ENCODE assay signal across 37 cellular contexts in the genomic region with DNA sequence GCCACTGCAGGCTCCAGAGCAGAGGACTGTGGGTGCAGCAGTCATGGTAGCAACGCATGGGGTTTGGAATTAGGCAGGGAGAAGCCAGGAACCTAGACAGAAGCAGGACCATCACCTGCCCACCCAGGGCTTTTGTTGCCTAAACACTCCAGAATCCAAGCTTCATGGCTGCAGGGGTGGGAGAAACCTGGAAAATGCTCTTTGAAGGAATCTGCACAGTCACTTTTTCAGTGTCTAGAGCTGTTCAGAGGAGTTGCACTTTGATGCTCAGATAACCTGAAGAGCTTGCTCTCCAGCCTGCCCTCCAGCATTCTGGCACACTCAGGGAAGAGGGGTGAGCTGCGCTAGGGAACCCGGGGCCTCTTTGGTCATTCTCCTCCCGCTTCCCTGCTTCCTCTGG. TPM values are rescaled to one million over a fixed set of nuclear protein-coding genes. Genes with fewer than 3 reads are reported as not detected.
"Had no signal": no experiment of that assay in that cellular context is flagged by ENCODE, and none has a peak within 500 bp of the region (broad histone marks: within the 10 kb centered on the region; RNA-seq: fewer than 3 reads in every experiment).

No MANE protein-coding gene starts in this region.

- H3K4me3 Mint-ChIP-seq: activated B cell treated with CpG ODN at 0.5 μM for 24 hours; activated CD8-positive, alpha-beta T cell treated with anti-CD3 and anti-CD28 coated beads for 36 hours; activated naive CD8-positive, alpha-beta T cell treated with anti-CD3 and anti-CD28 coated beads for 36 hours; activated T-cell treated with anti-CD3 and anti-CD28 coated beads, Interleukin-2, amount 50 U/mL, for 72 hours; activated T-helper 17 cell treated with anti-CD3 and anti-CD28 coated beads, Interleukin-2, amount 50 U/mL, for 72 hours had no signal

- H3K27me3 Mint-ChIP-seq: activated B cell treated with CpG ODN at 0.5 μM for 24 hours; activated CD8-positive, alpha-beta T cell treated with anti-CD3 and anti-CD28 coated beads for 36 hours; activated naive CD8-positive, alpha-beta T cell treated with anti-CD3 and anti-CD28 coated beads for 36 hours; activated T-helper 17 cell treated with anti-CD3 and anti-CD28 coated beads, Interleukin-2, amount 50 U/mL, for 72 hours had no signal

- ATAC-seq: activated CD8-positive, alpha-beta T cell treated with anti-CD3 and anti-CD28 coated beads for 36 hours; activated T-cell treated with anti-CD3 and anti-CD28 coated beads, Interleukin-2, amount 50 U/mL, for 72 hours; activated T-helper 17 cell treated with anti-CD3 and anti-CD28 coated beads, Interleukin-2, amount 50 U/mL, for 72 hours; PC-3; Right ventricle myocardium inferior had no signal

- DNase-seq: activated B cell treated with CpG ODN at 0.5 μM for 24 hours; activated CD4-positive, alpha-beta T cell treated with anti-CD3 and anti-CD28 coated beads for 4 hours; activated CD4-positive, alpha-beta T cell treated with anti-CD3 and anti-CD28 coated beads, Interleukin-2, amount 50 U/mL, for 1 hour; activated CD4-positive, CD25-positive, alpha-beta regulatory T cell treated with anti-CD3 and anti-CD28 coated beads, Interleukin-2, amount 50 U/mL, for 72 hours; activated CD8-positive, alpha-beta T cell treated with anti-CD3 and anti-CD28 coated beads for 36 hours; activated effector memory CD4-positive, alpha-beta T cell treated with anti-CD3 and anti-CD28 coated beads, Interleukin-2, amount 50 U/mL, for 16 hours; activated naive CD4-positive, alpha-beta T cell; activated naive CD4-positive, alpha-beta T cell treated with anti-CD3 and anti-CD28 coated beads, Interleukin-2, amount 50 U/mL, for 16 hours; activated naive CD8-positive, alpha-beta T cell treated with anti-CD3 and anti-CD28 coated beads for 36 hours; activated T-cell treated with anti-CD3 and anti-CD28 coated beads, Interleukin-2, amount 50 U/mL, for 1 hour; activated T-cell treated with anti-CD3 and anti-CD28 coated beads, Interleukin-2, amount 50 U/mL, for 72 hours; amniotic stem cell; MM.1S; MV-4-11; NCI-H1092; NCI-H1436 treated with DMSO at 0.1 percent for 48 hours; NCI-H1694 treated with DMSO at 0.1 percent for 48 hours; NCI-H2029; NCI-H510A; NCI-H526; NCI-H748 treated with DMSO at 0.1 percent for 48 hours; NK-92 treated with Interleukin-12 subunit alpha and Interleukin-12 subunit beta, amount 100 ng/mL, for 24 hours; PC-3; SIG-M5; SW 1271; T-helper 1 cell; T-helper 2 cell; T-helper 9 cell had no signal

- H3K27ac Mint-ChIP-seq: activated B cell treated with CpG ODN at 0.5 μM for 24 hours; activated CD8-positive, alpha-beta T cell treated with anti-CD3 and anti-CD28 coated beads for 36 hours; activated naive CD8-positive, alpha-beta T cell treated with anti-CD3 and anti-CD28 coated beads for 36 hours; activated T-cell treated with anti-CD3 and anti-CD28 coated beads, Interleukin-2, amount 50 U/mL, for 72 hours; activated T-helper 17 cell treated with anti-CD3 and anti-CD28 coated beads, Interleukin-2, amount 50 U/mL, for 72 hours had no signal

- H3K4me3 ChIP-seq: ascending aorta, breast epithelium had no signal

- H3K27ac ChIP-seq: ascending aorta, breast epithelium, RWPE1, VCaP had no signal

- H3K36me3 Mint-ChIP-seq: activated naive CD8-positive, alpha-beta T cell treated with anti-CD3 and anti-CD28 coated beads for 36 hours had no signal

- H3K27me3 ChIP-seq: ascending aorta, breast epithelium had no signal

- H3K9me3 ChIP-seq: ascending aorta, breast epithelium had no signal

- H3K36me3 ChIP-seq: ascending aorta, breast epithelium had no signal

- H3K9me3 Mint-ChIP-seq: activated B cell treated with CpG ODN at 0.5 μM for 24 hours; activated CD8-positive, alpha-beta T cell treated with anti-CD3 and anti-CD28 coated beads for 36 hours; activated naive CD8-positive, alpha-beta T cell treated with anti-CD3 and anti-CD28 coated beads for 36 hours; activated T-cell treated with anti-CD3 and anti-CD28 coated beads, Interleukin-2, amount 50 U/mL, for 72 hours; activated T-helper 17 cell treated with anti-CD3 and anti-CD28 coated beads, Interleukin-2, amount 50 U/mL, for 72 hours had no signal

- H3K4me1 ChIP-seq: ascending aorta, breast epithelium had no signal

RNA-seq across cellular contexts. Expression of gene CELA1, which starts 1.6 kb away (rescaled TPM):
- total RNA-seq: activated B cell treated with CpG ODN at 0.5 μM for 24 hours; activated CD8-positive, alpha-beta memory T cell treated with anti-CD3 and anti-CD28 coated beads for 36 hours; activated naive CD8-positive, alpha-beta T cell treated with anti-CD3 and anti-CD28 coated beads for 36 hours; activated T-helper 17 cell treated with anti-CD3 and anti-CD28 coated beads, Interleukin-2, amount 50 U/mL, for 72 hours; ascending aorta; breast epithelium; cardiac septum; LHCN-M2; PC-3; Right ventricle myocardium inferior had no signal

RNA-seq across cellular contexts. Expression of gene BIN2, which starts 24.1 kb away (rescaled TPM):
- total RNA-seq: LHCN-M2, PC-3 had no signal

RNA-seq across cellular contexts. Expression of gene GALNT6, which starts 43.1 kb away (rescaled TPM):
- total RNA-seq: LHCN-M2 had no signal
